ENCODE assay signal across 8 cellular contexts in the genomic region with DNA sequence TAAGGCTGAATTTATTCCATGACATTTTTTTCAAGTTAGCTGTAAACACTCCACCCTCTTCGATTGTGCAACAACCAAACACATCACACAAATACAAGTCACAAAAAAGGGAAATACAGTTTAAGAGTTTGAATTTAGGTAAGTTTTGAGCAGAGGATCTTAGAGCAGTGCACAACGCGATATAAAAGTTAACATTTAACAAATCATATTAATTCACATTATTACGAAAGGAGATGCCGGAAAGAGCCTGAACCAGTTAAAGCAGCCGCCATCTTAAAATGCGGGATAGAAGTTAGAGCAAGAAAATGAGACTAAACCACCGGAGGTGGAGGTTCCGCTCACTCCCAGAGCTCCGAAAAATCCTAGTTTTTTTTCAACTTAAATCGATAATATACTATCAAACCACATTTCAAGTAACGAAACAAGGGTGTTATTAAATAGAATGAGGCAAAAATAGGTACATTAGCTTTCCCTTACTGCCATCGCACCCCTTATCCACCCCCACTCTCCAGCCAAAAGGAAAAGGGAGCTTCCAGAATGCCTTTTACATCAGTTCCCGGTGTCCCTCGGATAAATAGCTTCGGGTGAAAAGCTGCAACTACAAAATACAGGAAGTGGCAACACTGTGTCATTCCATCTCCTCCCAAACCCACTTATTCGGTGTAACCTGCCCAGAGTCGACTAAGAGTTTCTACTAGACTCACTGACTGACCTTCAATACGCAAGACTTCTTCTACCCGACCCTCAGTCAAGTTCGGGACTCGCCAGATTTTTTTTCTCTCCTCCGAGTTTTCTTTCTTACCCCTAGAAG. TPM values are rescaled to one million over a fixed set of nuclear protein-coding genes. Genes with fewer than 3 reads are reported as not detected.
A peak's percentile ranks its signal among the peaks of the same experiment; 100 is the strongest.
DNase-seq lines count a peak whose midpoint lies in the region; ATAC-seq and TF ChIP-seq lines count a peak whose summit lies in the region.

No MANE protein-coding gene starts in this region.

- peaks cover 30% of the 10 kb centered on the region for H3K4me1 ChIP-seq in cardiac muscle cell (ENCODE audit: low read depth)

- H3K9me3 Mint-ChIP-seq in activated CD4-positive, alpha-beta T cell treated with anti-CD3 and anti-CD28 coated beads, Interleukin-2, amount 10 ng/mL, durations not matched to agents 24 days and 14 days: no peaks in the 10 kb centered on the region

- H3K36me3 ChIP-seq in cardiac muscle cell: no peaks in the 10 kb centered on the region

- H3K27ac Mint-ChIP-seq in activated CD4-positive, alpha-beta T cell treated with anti-CD3 and anti-CD28 coated beads, Interleukin-2, amount 10 ng/mL, durations not matched to agents 24 days and 14 days: no peak overlapping the region

- no peaks in the 10 kb centered on the region for H3K27me3 ChIP-seq in cardiac muscle cell

- H3K27me3 Mint-ChIP-seq in activated CD4-positive, alpha-beta T cell treated with anti-CD3 and anti-CD28 coated beads, Interleukin-2, amount 10 ng/mL, durations not matched to agents 24 days and 14 days: no peaks in the 10 kb centered on the region

- H3K4me3 ChIP-seq in cardiac muscle cell: peak overlapping the region; percentile 89

- intact Hi-C loops in cardiac septum (cut with DNase I): loop anchor here (2.0 to 5.0 kb wide), 5 partner anchors 183 to 378 kb away; a partner anchor contains a TSS
- intact Hi-C loops in activated CD4-positive, alpha-beta T cell treated with anti-CD3 and anti-CD28 coated beads, Interleukin-2, amount 10 ng/mL, durations not matched to agents 24 days and 14 days (cut with micrococcal nuclease): loop anchor here (2.0 to 5.0 kb wide), 4 partner anchors 17 to 393 kb away; no protein-coding TSS in a partner anchor

- in situ Hi-C loops in GM13977 (cut with MboI; ENCODE audit: low pct_unique_long_range_greater_than_20kb, low sequenced_read_pairs, unreplicated experiment): no loop called here

- no peak for ATAC-seq in GM21723 (IDR thresholded peaks at IDR 0.05; ENCODE audit: unreplicated experiment)

- TF ChIP-seq CTCF in cardiac muscle cell (IDR thresholded peaks at IDR 0.05; ENCODE audit: low read depth, low read length) (no peak), GM13977 (IDR thresholded peaks at IDR 0.05; ENCODE audit: extremely low read depth, insufficient read depth, missing control alignments) (no peak)

- no peaks in the 10 kb centered on the region for H3K9me3 ChIP-seq in cardiac muscle cell (ENCODE audit: low read depth)

- peaks cover 30% of the 10 kb centered on the region for H3K36me3 Mint-ChIP-seq in activated CD4-positive, alpha-beta T cell treated with anti-CD3 and anti-CD28 coated beads, Interleukin-2, amount 10 ng/mL, durations not matched to agents 24 days and 14 days (ENCODE audit: low read depth)

- no peak overlapping the region for H3K4me3 Mint-ChIP-seq in activated CD4-positive, alpha-beta T cell treated with anti-CD3 and anti-CD28 coated beads, Interleukin-2, amount 10 ng/mL, durations not matched to agents 24 days and 14 days

- DNase-seq in cardiac muscle cell (ENCODE audit: low read depth in 1 of 2, low spot score in 1 of 2) (peak; percentile 55 to 81), cardiac septum (ENCODE audit: low spot score) (no peak), NCI-H1694 treated with DMSO at 0.1 percent for 48 hours (lab: John Stamatoyannopoulos, UW) (peak; percentile 28), epithelial cell of prostate (ENCODE audit: low read depth, low spot score) (no peak), myocyte (ENCODE audit: low read depth) (peak; percentile 80), GM13977 (ENCODE audit: low spot score) (no peak)
- DNase-seq in activated CD4-positive, alpha-beta T cell treated with anti-CD3 and anti-CD28 coated beads, Interleukin-2, amount 10 ng/mL, durations not matched to agents 24 days and 14 days: peak; percentile 81

- H3K4me1 Mint-ChIP-seq in activated CD4-positive, alpha-beta T cell treated with anti-CD3 and anti-CD28 coated beads, Interleukin-2, amount 10 ng/mL, durations not matched to agents 24 days and 14 days: peaks cover 36% of the 10 kb centered on the region

- H3K27ac ChIP-seq in cardiac muscle cell (peak overlapping the region; percentile 100), epithelial cell of prostate (peak overlapping the region; percentile 100)

RNA-seq across cellular contexts. Expression of a gene that starts 1.9 kb away (rescaled TPM):
- total RNA-seq in cardiac muscle cell: 359 and 420 TPM in 2 replicates
- 241 and 350 TPM in 2 replicates for polyA plus RNA-seq in cardiac muscle cell
- total RNA-seq in cardiac septum: 239 TPM
- 488 TPM in 2 replicates for total RNA-seq in activated CD4-positive, alpha-beta T cell treated with anti-CD3 and anti-CD28 coated beads, Interleukin-2, amount 10 ng/mL, durations not matched to agents 24 days and 14 days
- total RNA-seq in myocyte: 447 and 572 TPM in 2 replicates
- polyA plus RNA-seq in myocyte (2012): 240 TPM

RNA-seq across cellular contexts. Expression of a gene that starts 43.3 kb away (rescaled TPM):
- total RNA-seq in cardiac muscle cell (15.4 and 29.1 TPM in 2 replicates), cardiac septum (15.8 TPM), myocyte (39.0 and 39.5 TPM in 2 replicates)
- polyA plus RNA-seq in cardiac muscle cell: 87.1 and 101 TPM in 2 replicates
- 43.9 and 48.5 TPM in 2 replicates for total RNA-seq in activated CD4-positive, alpha-beta T cell treated with anti-CD3 and anti-CD28 coated beads, Interleukin-2, amount 10 ng/mL, durations not matched to agents 24 days and 14 days
- 30.1 TPM for polyA plus RNA-seq in myocyte (2012)

Comparison
In these comparisons a context has a peak if more than half of its experiments do, and no peak if none do; other contexts are left out.
1. DNase-seq: peak in cardiac muscle cell (2 of 2), NCI-H1694 treated with DMSO at 0.1 percent for 48 hours (single experiment), activated CD4-positive, alpha-beta T cell treated with anti-CD3 and anti-CD28 coated beads, Interleukin-2, amount 10 ng/mL, durations not matched to agents 24 days and 14 days (single experiment) and myocyte (single experiment); none in cardiac septum (single experiment), epithelial cell of prostate (single experiment) and GM13977 (single experiment).